ENCODE assay signal across 18 cellular contexts in the genomic region with DNA sequence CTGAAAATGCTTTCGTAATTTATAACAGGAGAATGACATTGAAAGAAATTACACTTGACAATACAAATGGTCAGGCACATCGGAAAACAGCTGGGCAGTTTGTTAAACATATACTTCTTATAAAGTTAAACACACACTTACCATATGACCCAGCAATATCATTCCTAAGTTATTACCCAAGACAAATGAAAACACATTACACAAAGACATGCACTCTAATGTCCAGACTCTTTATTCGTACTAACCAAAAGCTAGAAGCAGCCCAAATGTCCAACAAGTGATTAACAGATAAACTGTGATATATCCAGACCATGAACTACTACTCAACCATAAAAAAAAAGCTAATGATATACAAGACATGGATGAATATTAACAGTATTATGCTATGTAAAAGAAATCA. TPM values are rescaled to one million over a fixed set of nuclear protein-coding genes. Genes with fewer than 3 reads are reported as not detected.
DNase-seq lines count a peak whose midpoint lies in the region; ATAC-seq and TF ChIP-seq lines count a peak whose summit lies in the region.
"Had no signal": no experiment of that assay in that cellular context is flagged by ENCODE, and none has a peak within 500 bp of the region (broad histone marks: within the 10 kb centered on the region; RNA-seq: fewer than 3 reads in every experiment).

No MANE protein-coding gene starts in this region.

- no peaks in the 10 kb centered on the region for H3K27me3 ChIP-seq in PC-9 (ENCODE audit: insufficient read depth, low read depth)
- no peaks in the 10 kb centered on the region for H3K27me3 ChIP-seq in naive thymus-derived CD4-positive, alpha-beta T cell (ENCODE audit: control insufficient read depth in 2 of 2, insufficient read depth in 2 of 2, low read length in 2 of 2)
- H3K27me3 ChIP-seq: body of pancreas, Peyer's patch had no signal

- no peak for ATAC-seq in naive thymus-derived CD4-positive, alpha-beta T cell
- ATAC-seq in GM19351 (IDR thresholded peaks at IDR 0.05; ENCODE audit: unreplicated experiment), result no peak
- ATAC-seq: activated T-cell treated with anti-CD3 and anti-CD28 coated beads, Interleukin-2, amount 50 U/mL, for 72 hours; body of pancreas; foreskin keratinocyte; left ventricle myocardium superior had no signal

- BruUV-seq in Calu3 (replicated peaks; lab: Mats Ljungman, UMichigan), result no TSS peak
- no TSS peak for BruUV-seq in PC-9 (replicated peaks; lab: Mats Ljungman, UMichigan)

- peak overlapping the region; percentile 97 for H3K27ac Mint-ChIP-seq in Calu3 (ENCODE audit: unreplicated experiment)
- peak overlapping the region in 7 of 9 donors; percentile 7 to 82 (median 58) for H3K27ac Mint-ChIP-seq in naive thymus-derived CD4-positive, alpha-beta T cell
- H3K27ac Mint-ChIP-seq: activated T-cell treated with anti-CD3 and anti-CD28 coated beads, Interleukin-2, amount 50 U/mL, for 72 hours; H9 had no signal

- H3K4me1 Mint-ChIP-seq in Calu3 (ENCODE audit: low read depth, unreplicated experiment), result peaks cover 34% of the 10 kb centered on the region
- peaks cover 22 to 90% (median 63%) of the 10 kb centered on the region in 7 donors for H3K4me1 Mint-ChIP-seq in naive thymus-derived CD4-positive, alpha-beta T cell

- DNase-seq in Calu3 (no peak), PC-9 (no peak), dedifferentiated amniotic fluid mesenchymal stem cell (ENCODE audit: extremely low spot score) (peak; percentile 50), iPS-NIHi11 (ENCODE audit: low spot score) (no peak), dermis blood vessel endothelial cell (no peak)
- DNase-seq in naive thymus-derived CD4-positive, alpha-beta T cell, result no peak
- DNase-seq: activated CD4-positive, alpha-beta T cell treated with anti-CD3 and anti-CD28 coated beads, Interleukin-2, amount 50 U/mL, for 48 hours; activated T-cell treated with anti-CD3 and anti-CD28 coated beads, Interleukin-2, amount 50 U/mL, for 72 hours; body of pancreas; C1 segment of cervical spinal cord; foreskin keratinocyte; H9; left ventricle myocardium superior; NCI-H774; Peyer's patch; stimulated activated CD4-positive, alpha-beta T cell treated with anti-CD3 and anti-CD28 coated beads, Interleukin-2, amount 100 ng/mL, for 24 hours had no signal

- H3K4me2 ChIP-seq in PC-9, result no peak overlapping the region

- peak overlapping the region; percentile 45 for H3K4me3 Mint-ChIP-seq in Calu3 (ENCODE audit: low read depth, unreplicated experiment)
- peak overlapping the region in 1 of 10 donors; percentile 2 for H3K4me3 Mint-ChIP-seq in naive thymus-derived CD4-positive, alpha-beta T cell
- H3K4me3 Mint-ChIP-seq: H9 had no signal

- POLR2A ChIA-PET in PC-9 (lab: Charles Lee; ENCODE audit: unreplicated experiment), result no interaction called here
- POLR2A ChIA-PET in naive thymus-derived CD4-positive, alpha-beta T cell (lab: Charles Lee), result interaction anchor here (0.7 kb wide), 1 partner anchor 53 kb away, joined by 4 read pairs; no protein-coding TSS in a partner anchor

- no peak overlapping the region for H2AFZ ChIP-seq in PC-9

- H3K4me1 ChIP-seq in PC-9 (replicated peaks; ENCODE audit: insufficient read depth), result peaks cover 20% of the 10 kb centered on the region
- H3K4me1 ChIP-seq in naive thymus-derived CD4-positive, alpha-beta T cell (ENCODE audit: control insufficient read depth in 2 of 2, insufficient read depth in 2 of 2, low read length in 2 of 2), result peaks cover 13 to 29% of the 10 kb centered on the region in 2 donors
- H3K4me1 ChIP-seq: body of pancreas, Peyer's patch had no signal

- H3K27ac ChIP-seq in PC-9, result 0 out of 2 replicates have a peak overlapping the region, but pooled peaks have one; percentile 17
- no peak overlapping the region for H3K27ac ChIP-seq in naive thymus-derived CD4-positive, alpha-beta T cell (ENCODE audit: low read depth, low read length)
- H3K27ac ChIP-seq: body of pancreas, foreskin keratinocyte, suprapubic skin had no signal

- no peaks in the 10 kb centered on the region for H3K27me3 Mint-ChIP-seq in Calu3 (ENCODE audit: unreplicated experiment)
- H3K27me3 Mint-ChIP-seq in naive thymus-derived CD4-positive, alpha-beta T cell, result peaks cover 0 to 9% (median 0%) of the 10 kb centered on the region in 5 donors

- H3K36me3 Mint-ChIP-seq in Calu3 (ENCODE audit: insufficient read depth, unreplicated experiment), result peaks cover 7% of the 10 kb centered on the region
- peaks cover 1 to 21% (median 11%) of the 10 kb centered on the region in 5 donors for H3K36me3 Mint-ChIP-seq in naive thymus-derived CD4-positive, alpha-beta T cell

- H3K36me3 ChIP-seq in PC-9 (ENCODE audit: low read depth), result peaks cover 43% of the 10 kb centered on the region
- H3K36me3 ChIP-seq in naive thymus-derived CD4-positive, alpha-beta T cell (ENCODE audit: control insufficient read depth in 2 of 3, insufficient read depth in 3 of 3, low read length in 3 of 3), result no peaks in the 10 kb centered on the region
- H3K36me3 ChIP-seq: Peyer's patch, suprapubic skin had no signal

- CTCF ChIA-PET in Calu3 (lab: Charles Lee) (no interaction called here), PC-9 (lab: Charles Lee) (no interaction called here)
- CTCF ChIA-PET in naive thymus-derived CD4-positive, alpha-beta T cell (lab: Charles Lee), result interaction anchor here (0.5 kb wide), 1 partner anchor 106 kb away, joined by 3 read pairs; no protein-coding TSS in a partner anchor

- H3K9me2 ChIP-seq in PC-9 (ENCODE audit: insufficient read depth), result no peaks in the 10 kb centered on the region

- no peaks in the 10 kb centered on the region for H4K20me1 ChIP-seq in PC-9 (ENCODE audit: insufficient read depth)

- peaks cover 87% of the 10 kb centered on the region for H3K79me2 ChIP-seq in PC-9 (ENCODE audit: low read depth)

- intact Hi-C loops in Calu3 (cut with micrococcal nuclease; ENCODE audit: unreplicated experiment) (loop anchor here (5.0 to 10.0 kb wide), 2 partner anchors 206 to 497 kb away; no protein-coding TSS in a partner anchor), PC-9 (cut with micrococcal nuclease; ENCODE audit: unreplicated experiment) (loop anchor here (10.0 kb wide), 2 partner anchors 97 to 497 kb away; no protein-coding TSS in a partner anchor)
- intact Hi-C loops in naive thymus-derived CD4-positive, alpha-beta T cell (cut with micrococcal nuclease), result loop anchor here in 1 of 2 donors (2.0 to 10.0 kb wide), 2 partner anchors 15 to 813 kb away; a partner anchor contains a TSS

- H3F3A ChIP-seq in PC-9 (ENCODE audit: insufficient read depth, low read depth), result peaks cover 23% of the 10 kb centered on the region

- TF ChIP-seq CTCF in Calu3 (IDR thresholded peaks at IDR 0.05; ENCODE audit: unreplicated experiment) (no peak), PC-9 (conservative IDR thresholded peaks at IDR 0.05) (no peak)

- no peak overlapping the region for H3K4me3 ChIP-seq in PC-9
- H3K4me3 ChIP-seq in naive thymus-derived CD4-positive, alpha-beta T cell (ENCODE audit: low read length), result no peak overlapping the region
- H3K4me3 ChIP-seq: body of pancreas, Peyer's patch, suprapubic skin had no signal

- no peaks in the 10 kb centered on the region for H3K9me3 Mint-ChIP-seq in Calu3 (ENCODE audit: low read depth, unreplicated experiment)
- peaks cover 0 to 6% (median 2%) of the 10 kb centered on the region in 11 donors for H3K9me3 Mint-ChIP-seq in naive thymus-derived CD4-positive, alpha-beta T cell
- H3K9me3 Mint-ChIP-seq: activated T-cell treated with anti-CD3 and anti-CD28 coated beads, Interleukin-2, amount 50 U/mL, for 72 hours had no signal

- peaks cover 7% of the 10 kb centered on the region; the same call in 1 of the 2 replicates for H3K9me3 ChIP-seq in PC-9 (ENCODE audit: insufficient read depth, low read depth)
- no peaks in the 10 kb centered on the region for H3K9me3 ChIP-seq in naive thymus-derived CD4-positive, alpha-beta T cell (ENCODE audit: control insufficient read depth in 2 of 3, low read length in 3 of 3)
- H3K9me3 ChIP-seq: body of pancreas, Peyer's patch had no signal

RNA-seq across cellular contexts. Expression of a gene that starts 8.5 kb away (rescaled TPM):
- total RNA-seq in Calu3 (2022) (55.2 and 81.2 TPM in 2 replicates), PC-9 (2021) (105 and 133 TPM in 2 replicates), dermis blood vessel endothelial cell (86.4 and 87.5 TPM in 2 replicates)
- total RNA-seq in naive thymus-derived CD4-positive, alpha-beta T cell, result 100 to 1,000 TPM in 1 of 5 experiments, 10 to 100 TPM in 4; 22.5 to 123 (median 88.5) TPM
- polyA plus RNA-seq in naive thymus-derived CD4-positive, alpha-beta T cell, result 1 to 10 TPM; 1.6 to 3.0 TPM
